19 cellular contexts compared by ENCODE assay signal in the genomic region with DNA sequence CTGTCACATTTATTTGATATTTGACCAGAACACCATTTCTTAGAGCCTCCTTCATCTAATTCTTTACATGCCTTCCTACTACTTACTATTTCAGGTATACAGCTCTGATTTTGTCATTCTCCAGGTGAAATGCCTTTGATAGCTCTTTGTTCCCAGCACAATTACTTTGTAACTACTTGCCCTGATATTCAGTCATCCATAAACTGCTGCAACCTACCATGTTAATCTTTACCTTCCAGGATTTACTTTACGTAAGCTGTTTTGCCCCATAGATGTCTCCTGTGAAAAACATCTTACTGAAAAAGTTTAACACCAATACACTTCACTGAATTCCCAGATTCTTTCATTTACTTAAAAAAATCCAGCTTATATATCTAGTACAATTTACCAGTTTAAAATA.
"Had no signal": no experiment of that assay in that cellular context is flagged by ENCODE, and none has a peak within 500 bp of the region (broad histone marks: within the 10 kb centered on the region; RNA-seq: fewer than 3 reads in every experiment).

No MANE protein-coding gene starts in this region.

- ATAC-seq: K562 had no signal

- DNase-seq: Kasumi-1, MM.1S, NCI-H1092 treated with DMSO at 0.1 percent for 48 hours, NCI-H1436, NCI-H187, NCI-H2029, NCI-H2081 treated with DMSO at 0.1 percent for 48 hours, NCI-H2171, NCI-H226, NCI-H446, NCI-H510A, NCI-H524 treated with DMSO at 0.1 percent for 48 hours, NCI-H69, NCI-H774, Right ventricle myocardium superior, RPMI8226, SIG-M5, SK-N-SH had no signal
